24 cellular contexts compared by ENCODE assay signal in the genomic region with DNA sequence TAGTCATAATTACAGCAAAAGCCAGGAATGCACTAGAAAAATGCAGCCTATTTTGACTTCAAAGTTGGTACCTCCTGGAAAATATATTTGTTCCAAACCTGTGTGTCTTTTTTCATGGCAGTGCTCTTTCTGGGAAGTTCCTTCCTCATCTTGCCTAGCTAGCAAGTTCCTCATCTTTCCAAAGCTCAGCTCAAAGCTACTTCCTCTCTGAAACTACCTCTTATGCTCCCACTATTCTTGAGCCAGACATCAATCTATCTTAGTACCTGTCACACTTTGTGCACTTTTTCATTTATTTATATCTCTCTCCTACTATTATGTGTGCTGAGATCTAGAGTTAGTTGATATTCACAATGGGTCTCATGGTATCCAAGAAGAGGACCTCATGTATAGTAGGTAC.
"Had no signal": no experiment of that assay in that cellular context is flagged by ENCODE, and none has a peak within 500 bp of the region (broad histone marks: within the 10 kb centered on the region; RNA-seq: fewer than 3 reads in every experiment).

No MANE protein-coding gene starts in this region.

- H3K27ac ChIP-seq: adrenal gland, ascending aorta, foreskin keratinocyte, left ventricle myocardium inferior, neural progenitor cell, stomach, vagina, VCaP had no signal

- H3K4me1 Mint-ChIP-seq: activated T-helper 17 cell treated with anti-CD3 and anti-CD28 coated beads, Interleukin-2, amount 50 U/mL, for 72 hours; immature natural killer cell; stimulated activated effector memory CD8-positive, alpha-beta T cell treated with anti-CD3 and anti-CD28 coated beads, Interleukin-12 subunit alpha, Interleukin-12 subunit beta, amount 100 ng/mL, for 72 hours had no signal

- H3K4me3 Mint-ChIP-seq: activated naive CD8-positive, alpha-beta T cell; activated T-cell treated with anti-CD3 and anti-CD28 coated beads, Interleukin-2, amount 50 U/mL, for 24 hours; activated T-helper 17 cell treated with anti-CD3 and anti-CD28 coated beads, Interleukin-2, amount 50 U/mL, for 72 hours; immature natural killer cell; mesothelial cell of epicardium; naive thymus-derived CD8-positive, alpha-beta T cell; neural progenitor cell; stimulated activated effector memory CD8-positive, alpha-beta T cell treated with anti-CD3 and anti-CD28 coated beads, Interleukin-12 subunit alpha, Interleukin-12 subunit beta, amount 100 ng/mL, for 72 hours had no signal

- H3K36me3 Mint-ChIP-seq: activated naive CD8-positive, alpha-beta T cell; immature natural killer cell; mesothelial cell of epicardium; naive thymus-derived CD8-positive, alpha-beta T cell; neural progenitor cell; stimulated activated effector memory CD8-positive, alpha-beta T cell treated with anti-CD3 and anti-CD28 coated beads, Interleukin-12 subunit alpha, Interleukin-12 subunit beta, amount 100 ng/mL, for 72 hours had no signal

- H3K27me3 Mint-ChIP-seq: activated T-cell treated with anti-CD3 and anti-CD28 coated beads, Interleukin-2, amount 50 U/mL, for 24 hours had no signal

- H3K9me3 Mint-ChIP-seq: activated T-cell treated with anti-CD3 and anti-CD28 coated beads, Interleukin-2, amount 50 U/mL, for 24 hours; activated T-helper 17 cell treated with anti-CD3 and anti-CD28 coated beads, Interleukin-2, amount 50 U/mL, for 72 hours; mesothelial cell of epicardium; neural progenitor cell had no signal

- DNase-seq: activated CD8-positive, alpha-beta memory T cell treated with anti-CD3 and anti-CD28 coated beads, Interleukin-2, amount 50 U/mL, for 4 hours; activated naive CD4-positive, alpha-beta T cell; activated T-cell treated with anti-CD3 and anti-CD28 coated beads, Interleukin-2, amount 50 U/mL, for 24 hours; adrenal gland; central memory CD4-positive, alpha-beta T cell; dermis blood vessel endothelial cell; effector CD8-positive, alpha-beta T cell; foreskin keratinocyte; immature natural killer cell; left ventricle myocardium inferior; naive thymus-derived CD8-positive, alpha-beta T cell; small intestine; stimulated activated CD4-positive, alpha-beta T cell treated with anti-CD3 and anti-CD28 coated beads, Interleukin-2, amount 100 ng/mL, for 24 hours; stomach; T1000; trophoblast cell had no signal

- H3K27ac Mint-ChIP-seq: activated naive CD8-positive, alpha-beta T cell; activated T-cell treated with anti-CD3 and anti-CD28 coated beads, Interleukin-2, amount 50 U/mL, for 24 hours; activated T-helper 17 cell treated with anti-CD3 and anti-CD28 coated beads, Interleukin-2, amount 50 U/mL, for 72 hours; immature natural killer cell; mesothelial cell of epicardium; naive thymus-derived CD8-positive, alpha-beta T cell; neural progenitor cell; stimulated activated effector memory CD8-positive, alpha-beta T cell treated with anti-CD3 and anti-CD28 coated beads, Interleukin-12 subunit alpha, Interleukin-12 subunit beta, amount 100 ng/mL, for 72 hours had no signal
